In genomic region chr19:50365434-50366306, GRCh38 we compare ENCODE assay signal across 17 cellular contexts. TPM values are rescaled to one million over a fixed set of nuclear protein-coding genes. Genes with fewer than 3 reads are reported as not detected.
DNase-seq lines count a peak whose midpoint lies in the region; ATAC-seq and TF ChIP-seq lines count a peak whose summit lies in the region.
"Had no signal": no experiment of that assay in that cellular context is flagged by ENCODE, and none has a peak within 500 bp of the region (broad histone marks: within the 10 kb centered on the region; RNA-seq: fewer than 3 reads in every experiment).

Gene NAPSA, minus strand, starts transcription at chr19:50365639. Its CDS starts 18 bp downstream, at chr19:50365621.

- no peak within 1 kb of the TSS for H3K27ac ChIP-seq in CD4-positive, alpha-beta T cell (ENCODE audit: low read depth, low read length)
- no peak within 1 kb of the TSS for H3K27ac ChIP-seq in coronary artery
- H3K27ac ChIP-seq: epithelial cell of prostate had no signal

- H3K27ac Mint-ChIP-seq in CD4-positive, alpha-beta T cell: peak within 1 kb of the TSS; percentile 76
- peak within 1 kb of the TSS; percentile 80 for H3K27ac Mint-ChIP-seq in activated CD4-positive, alpha-beta memory T cell treated with anti-CD3 and anti-CD28 coated beads, Interleukin-2, amount 10 ng/mL, durations not matched to agents 7 days and 5 days
- H3K27ac Mint-ChIP-seq in naive B cell: peak within 1 kb of the TSS; percentile 61 to 92 (median 76)

- DNase-seq in CD4-positive, alpha-beta T cell: no peak
- DNase-seq in GM06990 (ENCODE audit: extremely low read depth, insufficient read length): peak; percentile 71
- no peak for DNase-seq in activated CD4-positive, alpha-beta memory T cell treated with anti-CD3 and anti-CD28 coated beads, Interleukin-2, amount 10 ng/mL, durations not matched to agents 7 days and 5 days
- no peak for DNase-seq in naive B cell
- no peak for DNase-seq in NCI-H128 (lab: John Stamatoyannopoulos, UW; ENCODE audit: unreplicated experiment)
- no peak for DNase-seq in stimulated activated CD4-positive, alpha-beta T cell treated with anti-CD3 and anti-CD28 coated beads, Interleukin-2, amount 100 ng/mL, for 48 hours
- DNase-seq in coronary artery (ENCODE audit: low spot score): no peak
- DNase-seq: activated CD4-positive, alpha-beta T cell treated with anti-CD3 and anti-CD28 coated beads, Interleukin-2, amount 50 U/mL, for 48 hours; amniotic stem cell; glutamatergic neuron; islet precursor cell; NCI-H2081 treated with DMSO at 0.1 percent for 48 hours; trophoblast cell had no signal

- intact Hi-C loops in CD4-positive, alpha-beta T cell (cut with DNase I, micrococcal nuclease): loop anchor here in 1 of 2 experiments (5.0 kb wide), 1 partner anchor 112 kb away; the partner anchor contains the start of genes EMC10 and GARIN5A

- H3K9me3 Mint-ChIP-seq in CD4-positive, alpha-beta T cell: no peaks in the 10 kb centered on the region
- H3K9me3 Mint-ChIP-seq in activated CD4-positive, alpha-beta memory T cell treated with anti-CD3 and anti-CD28 coated beads, Interleukin-2, amount 10 ng/mL, durations not matched to agents 7 days and 5 days: peaks cover 5% of the 10 kb centered on the region
- H3K9me3 Mint-ChIP-seq in naive B cell: peaks cover 0 to 2% (median 0%) of the 10 kb centered on the region in 7 donors

- peak within 1 kb of the TSS; percentile 15; the same call in 1 of the 2 replicates for H3K4me3 ChIP-seq in GM06990 (replicated peaks; ENCODE audit: low read depth, low read length)
- H3K4me3 ChIP-seq in coronary artery: no peak within 1 kb of the TSS

- POLR2A ChIA-PET in CD4-positive, alpha-beta T cell (lab: Charles Lee): interaction anchor here (0.7 to 4.9 kb wide), 4 partner anchors 8 to 63 kb away, joined by 3 to 41 read pairs (median 10); partner anchors contain the start of genes NR1H2 and POLD1
- POLR2A ChIA-PET in activated CD4-positive, alpha-beta memory T cell treated with anti-CD3 and anti-CD28 coated beads, Interleukin-2, amount 10 ng/mL, durations not matched to agents 7 days and 5 days (lab: Charles Lee): interaction anchor here (1.0 to 1.6 kb wide), 2 partner anchors 9 to 10 kb away, joined by 3 to 4 read pairs; partner anchors contain the start of gene NR1H2

- no peak for TF ChIP-seq CTCF in CD4-positive, alpha-beta T cell (IDR thresholded peaks at IDR 0.05)
- TF ChIP-seq CTCF in GM06990 (IDR thresholded peaks at IDR 0.05; ENCODE audit: insufficient read depth, low read length, poor library complexity, severe bottlenecking): no peak
- TF ChIP-seq CTCF in coronary artery (IDR thresholded peaks at IDR 0.05): no peak

- no peaks in the 10 kb centered on the region for H3K36me3 Mint-ChIP-seq in CD4-positive, alpha-beta T cell (ENCODE audit: low read depth)
- H3K36me3 Mint-ChIP-seq in activated CD4-positive, alpha-beta memory T cell treated with anti-CD3 and anti-CD28 coated beads, Interleukin-2, amount 10 ng/mL, durations not matched to agents 7 days and 5 days (ENCODE audit: low read depth): peaks cover 9% of the 10 kb centered on the region
- H3K36me3 Mint-ChIP-seq in naive B cell: peaks cover 0 to 5% of the 10 kb centered on the region in 2 donors

- ATAC-seq in CD4-positive, alpha-beta T cell (ENCODE audit: poor library complexity): no peak
- ATAC-seq in naive B cell (ENCODE audit: low read depth in 2 of 2): no peak
- ATAC-seq in GM21390 (IDR thresholded peaks at IDR 0.05; ENCODE audit: unreplicated experiment): no peak

- no peaks in the 10 kb centered on the region for H3K27me3 Mint-ChIP-seq in CD4-positive, alpha-beta T cell
- H3K27me3 Mint-ChIP-seq in activated CD4-positive, alpha-beta memory T cell treated with anti-CD3 and anti-CD28 coated beads, Interleukin-2, amount 10 ng/mL, durations not matched to agents 7 days and 5 days: no peaks in the 10 kb centered on the region
- H3K27me3 Mint-ChIP-seq in naive B cell: no peaks in the 10 kb centered on the region

- no peaks in the 10 kb centered on the region for H3K36me3 ChIP-seq in GM06990 (ENCODE audit: control insufficient read depth, insufficient read depth, low read length)

- no peaks in the 10 kb centered on the region for H3K27me3 ChIP-seq in CD4-positive, alpha-beta T cell (ENCODE audit: control insufficient read depth, insufficient read depth, low read length)
- no peaks in the 10 kb centered on the region for H3K27me3 ChIP-seq in GM06990 (replicated peaks; ENCODE audit: control insufficient read depth, insufficient read depth, low read length)

- peaks cover 67% of the 10 kb centered on the region for H3K4me1 Mint-ChIP-seq in CD4-positive, alpha-beta T cell (ENCODE audit: low read depth)
- peaks cover 72% of the 10 kb centered on the region for H3K4me1 Mint-ChIP-seq in activated CD4-positive, alpha-beta memory T cell treated with anti-CD3 and anti-CD28 coated beads, Interleukin-2, amount 10 ng/mL, durations not matched to agents 7 days and 5 days
- H3K4me1 Mint-ChIP-seq in naive B cell: peaks cover 44 to 70% (median 45%) of the 10 kb centered on the region in 3 donors

- CTCF ChIA-PET in CD4-positive, alpha-beta T cell (lab: Charles Lee): interaction anchor here (1.1 to 1.4 kb wide), 3 partner anchors 8 to 18 kb away, joined by 3 to 7 read pairs (median 3); partner anchors contain the start of gene POLD1
- CTCF ChIA-PET in activated CD4-positive, alpha-beta memory T cell treated with anti-CD3 and anti-CD28 coated beads, Interleukin-2, amount 10 ng/mL, durations not matched to agents 7 days and 5 days (lab: Charles Lee): interaction anchor here (2.1 kb wide), 1 partner anchor 8 kb away, joined by 9 read pairs; no protein-coding TSS in a partner anchor

- H3K4me3 Mint-ChIP-seq in CD4-positive, alpha-beta T cell: peak within 1 kb of the TSS; percentile 48
- H3K4me3 Mint-ChIP-seq in activated CD4-positive, alpha-beta memory T cell treated with anti-CD3 and anti-CD28 coated beads, Interleukin-2, amount 10 ng/mL, durations not matched to agents 7 days and 5 days: peak within 1 kb of the TSS; percentile 41
- peak within 1 kb of the TSS; percentile 18 to 69 (median 41) for H3K4me3 Mint-ChIP-seq in naive B cell
- H3K4me3 Mint-ChIP-seq: CD14-positive monocyte had no signal

- H3K9me3 ChIP-seq in CD4-positive, alpha-beta T cell (ENCODE audit: control insufficient read depth, low read length): no peaks in the 10 kb centered on the region

RNA-seq across cellular contexts. Expression of gene NAPSA, which starts in this region (rescaled TPM):
- total RNA-seq in CD4-positive, alpha-beta T cell: under 1 TPM; 0.61 to 0.91 TPM
- total RNA-seq in activated CD4-positive, alpha-beta memory T cell treated with anti-CD3 and anti-CD28 coated beads, Interleukin-2, amount 10 ng/mL, durations not matched to agents 7 days and 5 days: 1 to 10 TPM; 3.2 to 3.9 TPM
- polyA plus RNA-seq in naive B cell (ENCODE audit: low read depth in 6 of 6): 1 to 10 TPM in 3 of 6 donors, under 1 TPM in 2, not detected in 1; 0.38 to 1.8 (median 1.1) TPM
- total RNA-seq: RPMI7951 had no signal
